Comparison of ENCODE assay signal across 8 cellular contexts in the genomic region with DNA sequence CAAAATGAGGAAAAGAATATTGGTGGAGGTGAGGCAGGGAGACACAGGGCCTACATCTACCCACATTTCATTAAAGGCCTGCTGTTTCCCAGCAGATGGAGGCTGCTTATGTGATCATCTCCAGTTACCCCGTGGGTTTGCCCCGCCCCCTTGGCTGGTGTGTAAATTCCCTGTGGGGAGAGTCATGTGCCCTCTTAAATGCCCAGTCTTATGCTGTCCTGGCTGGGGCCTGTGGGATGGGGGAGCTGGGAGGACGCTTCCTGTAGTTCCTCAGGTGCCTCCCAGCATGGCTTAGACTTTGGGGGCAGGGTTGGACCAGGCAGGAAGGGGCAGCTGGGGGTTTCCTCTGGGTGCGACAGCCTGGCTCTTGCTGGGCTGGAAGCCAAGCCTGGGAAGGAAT. TPM values are rescaled to one million over a fixed set of nuclear protein-coding genes. Genes with fewer than 3 reads are reported as not detected.
DNase-seq lines count a peak whose midpoint lies in the region; ATAC-seq and TF ChIP-seq lines count a peak whose summit lies in the region.

No MANE protein-coding gene starts in this region.

- peaks cover 36 to 78% of the 10 kb centered on the region in 2 experiments for H3K4me1 ChIP-seq in HCT116 (ENCODE audit: control insufficient read depth in 1 of 2, insufficient read depth in 2 of 2, low read length in 2 of 2)

- no peaks in the 10 kb centered on the region for H3K9me2 ChIP-seq in HCT116 (ENCODE audit: insufficient read depth)

- intact Hi-C loops in HCT116 (cut with micrococcal nuclease): loop anchor here (2.0 kb wide), 1 partner anchor 21 kb away; no protein-coding TSS in a partner anchor

- no peak for TF ChIP-seq POLR2A in HCT116 (IDR thresholded peaks at IDR 0.05; ENCODE audit: borderline replicate concordance, extremely low read depth, insufficient read depth, insufficient read length)

- peak overlapping the region; percentile 43 for H3K27ac ChIP-seq in HCT116 (ENCODE audit: low read depth, low read length)

- CTCF ChIA-PET in HCT116 (lab: Charles Lee): no interaction called here

- peak overlapping the region in 1 of 2 experiments; percentile 13; a peak in 1 of 4 replicates for H3K4me3 ChIP-seq in HCT116 (replicated peaks in 1 of 2; ENCODE audit: low read depth in 1 of 2, low read length in 2 of 2)
- no peak overlapping the region for H3K4me3 ChIP-seq in fibroblast of villous mesenchyme (ENCODE audit: low read depth, low read length)
- no peak overlapping the region for H3K4me3 ChIP-seq in skeletal muscle cell (ENCODE audit: low read depth, low read length)

- no peaks in the 10 kb centered on the region for H3K9me3 Mint-ChIP-seq in endothelial cell (ENCODE audit: unreplicated experiment)

- no peak for TF ChIP-seq RAD21 in HCT116 (IDR thresholded peaks at IDR 0.05; ENCODE audit: low read depth)

- no peak overlapping the region for H3K4me3 Mint-ChIP-seq in endothelial cell (ENCODE audit: unreplicated experiment)

- peaks cover 19% of the 10 kb centered on the region for H3K4me1 Mint-ChIP-seq in endothelial cell (ENCODE audit: unreplicated experiment)

- ATAC-seq in HCT116 (peak; percentile 68), GM21737 (IDR thresholded peaks at IDR 0.05; ENCODE audit: unreplicated experiment) (no peak)

- in situ Hi-C loops in ACHN (cut with HindIII; ENCODE audit: low pct_ligation_motif_present, low pct_unique_long_range_greater_than_20kb, low sequenced_read_pairs): no loop called here

- POLR2A ChIA-PET in HCT116 (lab: Charles Lee): interaction anchor here (1.7 to 2.2 kb wide), 2 partner anchors 15 to 20 kb away, joined by 8 to 10 read pairs; partner anchors contain the start of gene CITED4

- RAD21 ChIA-PET in HCT116 (lab: Charles Lee; ENCODE audit: low non-redundant PET in 1 of 2, low total read pairs in 2 of 2, uncharacterized antibody in 2 of 2, unreplicated experiment in 2 of 2): interaction anchor here in 1 of 2 experiments (1.1 kb wide), 1 partner anchor 71 kb away, joined by 3 read pairs; no protein-coding TSS in a partner anchor

- BruUV-seq in HCT116 (replicated peaks; lab: Mats Ljungman, UMichigan): no TSS peak

- no peaks in the 10 kb centered on the region for H3K36me3 ChIP-seq in HCT116 (ENCODE audit: control insufficient read depth in 1 of 2, insufficient read depth in 2 of 2, low read length in 2 of 2)

- peak overlapping the region; percentile 66 for H3K4me2 ChIP-seq in HCT116 (ENCODE audit: low read length)

- H3K27ac Mint-ChIP-seq in endothelial cell (ENCODE audit: unreplicated experiment): no peak overlapping the region

- peaks cover 2% of the 10 kb centered on the region for H3K27me3 Mint-ChIP-seq in endothelial cell (ENCODE audit: unreplicated experiment)

- no peaks in the 10 kb centered on the region for H3K9me3 ChIP-seq in HCT116 (ENCODE audit: control insufficient read depth in 1 of 2, insufficient read depth in 1 of 2, low read depth in 1 of 2, low read length in 2 of 2)

- no peaks in the 10 kb centered on the region for H3K27me3 ChIP-seq in HCT116 (ENCODE audit: insufficient read depth, low read length)

- no peaks in the 10 kb centered on the region for H3K79me2 ChIP-seq in HCT116 (ENCODE audit: insufficient read depth, low read length)

- H3K36me3 Mint-ChIP-seq in endothelial cell (ENCODE audit: low read depth, unreplicated experiment): peaks cover 4% of the 10 kb centered on the region

- peak overlapping the region; percentile 57 for H2AFZ ChIP-seq in HCT116 (ENCODE audit: low read depth, low read length, poor library complexity, severe bottlenecking)

- no peaks in the 10 kb centered on the region for H4K20me1 ChIP-seq in HCT116 (ENCODE audit: insufficient read depth)

- TF ChIP-seq CTCF in HCT116 (IDR thresholded peaks at IDR 0.05 in 2 of 3, conservative IDR thresholded peaks at IDR 0.05 in 1 of 3; ENCODE audit: borderline replicate concordance in 1 of 3, insufficient read depth in 1 of 3, low read depth in 2 of 3, low read length in 2 of 3) (no peak), fibroblast of villous mesenchyme (IDR thresholded peaks at IDR 0.05; ENCODE audit: insufficient read depth, low read depth, low read length) (no peak), endothelial cell (IDR thresholded peaks at IDR 0.05; ENCODE audit: unreplicated experiment) (no peak)

- H3K9ac ChIP-seq in HCT116 (ENCODE audit: low read length): peak overlapping the region; percentile 49

- peak; percentile 92 for DNase-seq in ACHN
- DNase-seq in HCT116 (ENCODE audit: low read depth, low spot score): no peak
- peak; percentile 83 for DNase-seq in T1000 (lab: John Stamatoyannopoulos, UW)
- peak; percentile 89 for DNase-seq in fibroblast of villous mesenchyme (ENCODE audit: low read depth)
- DNase-seq in skeletal muscle cell (ENCODE audit: low read depth): peak; percentile 80
- DNase-seq in cerebellar nuclear complex (lab: John Stamatoyannopoulos, UW): no peak
- DNase-seq in endothelial cell (ENCODE audit: low spot score): no peak

TF ChIP-seq in HCT116, 20 proteins besides CTCF, POLR2A, EP300 and RAD21 (continues in another document):
- TF ChIP-seq, protein P1, sequence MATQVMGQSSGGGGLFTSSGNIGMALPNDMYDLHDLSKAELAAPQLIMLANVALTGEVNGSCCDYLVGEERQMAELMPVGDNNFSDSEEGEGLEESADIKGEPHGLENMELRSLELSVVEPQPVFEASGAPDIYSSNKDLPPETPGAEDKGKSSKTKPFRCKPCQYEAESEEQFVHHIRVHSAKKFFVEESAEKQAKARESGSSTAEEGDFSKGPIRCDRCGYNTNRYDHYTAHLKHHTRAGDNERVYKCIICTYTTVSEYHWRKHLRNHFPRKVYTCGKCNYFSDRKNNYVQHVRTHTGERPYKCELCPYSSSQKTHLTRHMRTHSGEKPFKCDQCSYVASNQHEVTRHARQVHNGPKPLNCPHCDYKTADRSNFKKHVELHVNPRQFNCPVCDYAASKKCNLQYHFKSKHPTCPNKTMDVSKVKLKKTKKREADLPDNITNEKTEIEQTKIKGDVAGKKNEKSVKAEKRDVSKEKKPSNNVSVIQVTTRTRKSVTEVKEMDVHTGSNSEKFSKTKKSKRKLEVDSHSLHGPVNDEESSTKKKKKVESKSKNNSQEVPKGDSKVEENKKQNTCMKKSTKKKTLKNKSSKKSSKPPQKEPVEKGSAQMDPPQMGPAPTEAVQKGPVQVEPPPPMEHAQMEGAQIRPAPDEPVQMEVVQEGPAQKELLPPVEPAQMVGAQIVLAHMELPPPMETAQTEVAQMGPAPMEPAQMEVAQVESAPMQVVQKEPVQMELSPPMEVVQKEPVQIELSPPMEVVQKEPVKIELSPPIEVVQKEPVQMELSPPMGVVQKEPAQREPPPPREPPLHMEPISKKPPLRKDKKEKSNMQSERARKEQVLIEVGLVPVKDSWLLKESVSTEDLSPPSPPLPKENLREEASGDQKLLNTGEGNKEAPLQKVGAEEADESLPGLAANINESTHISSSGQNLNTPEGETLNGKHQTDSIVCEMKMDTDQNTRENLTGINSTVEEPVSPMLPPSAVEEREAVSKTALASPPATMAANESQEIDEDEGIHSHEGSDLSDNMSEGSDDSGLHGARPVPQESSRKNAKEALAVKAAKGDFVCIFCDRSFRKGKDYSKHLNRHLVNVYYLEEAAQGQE (IDR thresholded peaks at IDR 0.05; ENCODE audit: low read depth): no peak
- peak; percentile 45 for TF ChIP-seq POLR2AphosphoS5 (IDR thresholded peaks at IDR 0.05; ENCODE audit: low read depth, low read length)
- no peak for TF ChIP-seq TCF7L2 (IDR thresholded peaks at IDR 0.05; ENCODE audit: borderline replicate concordance, extremely low read depth, insufficient read depth, insufficient read length)
- TF ChIP-seq JUND (IDR thresholded peaks at IDR 0.05): no peak
- no peak for TF ChIP-seq CBX3 (IDR thresholded peaks at IDR 0.05; ENCODE audit: low read depth)
- TF ChIP-seq CEBPB (IDR thresholded peaks at IDR 0.05; ENCODE audit: low read depth): no peak
- TF ChIP-seq, protein P2, sequence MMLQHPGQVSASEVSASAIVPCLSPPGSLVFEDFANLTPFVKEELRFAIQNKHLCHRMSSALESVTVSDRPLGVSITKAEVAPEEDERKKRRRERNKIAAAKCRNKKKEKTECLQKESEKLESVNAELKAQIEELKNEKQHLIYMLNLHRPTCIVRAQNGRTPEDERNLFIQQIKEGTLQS (IDR thresholded peaks at IDR 0.05): no peak
- TF ChIP-seq YY1 (IDR thresholded peaks at IDR 0.05; ENCODE audit: extremely low read depth, insufficient replicate concordance, low read depth, low read length): no peak
- TF ChIP-seq SRF (IDR thresholded peaks at IDR 0.05; ENCODE audit: low read depth): no peak
- TF ChIP-seq ZBTB33 (IDR thresholded peaks at IDR 0.05; ENCODE audit: extremely low read depth, insufficient replicate concordance, low read length): no peak
- TF ChIP-seq EZH2 (IDR thresholded peaks at IDR 0.05): no peak
- TF ChIP-seq SIN3A (IDR thresholded peaks at IDR 0.05; ENCODE audit: low read depth): no peak
- peak; percentile 58; the same call in 1 of the 2 replicates for TF ChIP-seq ZFX (IDR thresholded peaks at IDR 0.05)
- no peak for TF ChIP-seq EGR1 (IDR thresholded peaks at IDR 0.05; ENCODE audit: low read depth)
- TF ChIP-seq EZH2phosphoT487 (IDR thresholded peaks at IDR 0.05; ENCODE audit: borderline replicate concordance): no peak
- no peak for TF ChIP-seq ZNF274 (IDR thresholded peaks at IDR 0.05; ENCODE audit: low read depth, low read length)
- TF ChIP-seq, protein P3, sequence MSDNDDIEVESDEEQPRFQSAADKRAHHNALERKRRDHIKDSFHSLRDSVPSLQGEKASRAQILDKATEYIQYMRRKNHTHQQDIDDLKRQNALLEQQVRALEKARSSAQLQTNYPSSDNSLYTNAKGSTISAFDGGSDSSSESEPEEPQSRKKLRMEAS (IDR thresholded peaks at IDR 0.05): peak; percentile 54; the same call in 1 of the 2 replicates
- TF ChIP-seq ELF1 (IDR thresholded peaks at IDR 0.05; ENCODE audit: borderline replicate concordance, low read depth): no peak

RNA-seq across cellular contexts. Expression of gene CITED4, which starts 15.5 kb away (rescaled TPM):
- total RNA-seq in HCT116 (2021; ENCODE audit: unreplicated experiment) (7.8 TPM), fibroblast of villous mesenchyme (1.7 and 5.2 TPM in 2 replicates), endothelial cell (ENCODE audit: unreplicated experiment) (3.6 TPM)
- 4.3 and 6.8 TPM in 2 replicates for polyA plus RNA-seq in HCT116 (2012)

Comparison
In these comparisons a context has a peak if more than half of its experiments do, and no peak if none do; other contexts are left out.
1. DNase-seq: peak in ACHN (single experiment), T1000 (single experiment), fibroblast of villous mesenchyme (single experiment) and skeletal muscle cell (single experiment); none in HCT116 (single experiment), cerebellar nuclear complex (0 of 2) and endothelial cell (single experiment).